1 cellular context compared by ENCODE assay signal in genomic region chr17:7070712-7071111, GRCh38.
TF ChIP-seq lines count a peak whose summit lies in the region.

No MANE protein-coding gene starts in this region.

TF ChIP-seq in H1, 55 proteins besides CTCF, POLR2A, EP300 and RAD21:
- TF ChIP-seq TAF7 (optimal IDR thresholded peaks at IDR 0.05; ENCODE audit: borderline replicate concordance, low read depth, low read length) (no peak), CBX5 (IDR thresholded peaks at IDR 0.05; ENCODE audit: low read depth, low read length) (no peak), JUND (IDR thresholded peaks at IDR 0.05; ENCODE audit: low read length) (no peak), SIRT6 (IDR thresholded peaks at IDR 0.05; ENCODE audit: low read length) (no peak), CBX8 (IDR thresholded peaks at IDR 0.05; ENCODE audit: borderline replicate concordance, low read depth, low read length) (no peak), TAF1 (IDR thresholded peaks at IDR 0.05; ENCODE audit: low read depth, low read length) (no peak), HDAC2 (IDR thresholded peaks at IDR 0.05; ENCODE audit: borderline replicate concordance in 1 of 2, low read depth in 2 of 2, low read length in 2 of 2) (no peak), EGR1 (IDR thresholded peaks at IDR 0.05; ENCODE audit: borderline replicate concordance, low read depth, low read length) (no peak), TBP (IDR thresholded peaks at IDR 0.05; ENCODE audit: low read depth, low read length) (no peak), EZH2 (IDR thresholded peaks at IDR 0.05; ENCODE audit: low read depth, low read length, severe bottlenecking) (no peak), CHD7 (IDR thresholded peaks at IDR 0.05; ENCODE audit: insufficient replicate concordance, low read length) (no peak), NRF1 (IDR thresholded peaks at IDR 0.05; ENCODE audit: low read depth, low read length) (no peak), PHF8 (conservative IDR thresholded peaks at IDR 0.05; ENCODE audit: low read depth, low read length) (no peak), SP4 (IDR thresholded peaks at IDR 0.05; ENCODE audit: low read length) (no peak), FOSL1 (IDR thresholded peaks at IDR 0.05; ENCODE audit: insufficient read depth, low read depth, low read length) (no peak), SIX5 (IDR thresholded peaks at IDR 0.05; ENCODE audit: low read depth, low read length) (no peak), RXRA (IDR thresholded peaks at IDR 0.05; ENCODE audit: insufficient read depth, low read depth, low read length) (no peak), KDM5A (IDR thresholded peaks at IDR 0.05; ENCODE audit: low read length) (no peak)
- TF ChIP-seq, protein P1, sequence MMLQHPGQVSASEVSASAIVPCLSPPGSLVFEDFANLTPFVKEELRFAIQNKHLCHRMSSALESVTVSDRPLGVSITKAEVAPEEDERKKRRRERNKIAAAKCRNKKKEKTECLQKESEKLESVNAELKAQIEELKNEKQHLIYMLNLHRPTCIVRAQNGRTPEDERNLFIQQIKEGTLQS (IDR thresholded peaks at IDR 0.05; ENCODE audit: insufficient read depth, low read depth, low read length), result no peak
